31 cellular contexts compared by ENCODE assay signal in genomic region chr11:118643142-118643994, GRCh38. TPM values are rescaled to one million over a fixed set of nuclear protein-coding genes. Genes with fewer than 3 reads are reported as not detected.
DNase-seq lines count a peak whose midpoint lies in the region; ATAC-seq and TF ChIP-seq lines count a peak whose summit lies in the region.
"Had no signal": no experiment of that assay in that cellular context is flagged by ENCODE, and none has a peak within 500 bp of the region (broad histone marks: within the 10 kb centered on the region; RNA-seq: fewer than 3 reads in every experiment).

No MANE protein-coding gene starts in this region.

- peaks cover 0 to 15% of the 10 kb centered on the region in 2 donors for H3K36me3 ChIP-seq in gastrocnemius medialis

- TF ChIP-seq CTCF in RWPE1 (conservative IDR thresholded peaks at IDR 0.05; ENCODE audit: low read depth) (no peak), dorsolateral prefrontal cortex (IDR thresholded peaks at IDR 0.05 in 54 of 56, conservative IDR thresholded peaks at IDR 0.05 in 2 of 56; ENCODE audit: low read depth in 1 of 56, partially characterized antibody in 56 of 56) (no peak), gastrocnemius medialis (IDR thresholded peaks at IDR 0.05 in 4 of 5, conservative IDR thresholded peaks at IDR 0.05 in 1 of 5) (no peak)

- TF ChIP-seq POLR2A in gastrocnemius medialis (IDR thresholded peaks at IDR 0.05): peak; percentile 13 to 28

- no peaks in the 10 kb centered on the region for H3K27me3 Mint-ChIP-seq in activated T-cell treated with anti-CD3 and anti-CD28 coated beads, Interleukin-2, amount 50 U/mL, for 72 hours (ENCODE audit: low read depth)
- H3K27me3 Mint-ChIP-seq: activated CD4-positive, alpha-beta T cell treated with anti-CD3 and anti-CD28 coated beads for 36 hours; activated CD8-positive, alpha-beta T cell treated with anti-CD3 and anti-CD28 coated beads for 36 hours; activated T-helper 17 cell treated with anti-CD3 and anti-CD28 coated beads, Interleukin-2, amount 50 U/mL, for 72 hours; naive thymus-derived CD8-positive, alpha-beta T cell had no signal

- H3K9me3 Mint-ChIP-seq in activated T-cell treated with anti-CD3 and anti-CD28 coated beads, Interleukin-2, amount 50 U/mL, for 72 hours: no peaks in the 10 kb centered on the region
- H3K9me3 Mint-ChIP-seq: activated CD8-positive, alpha-beta T cell treated with anti-CD3 and anti-CD28 coated beads for 36 hours; activated naive CD4-positive, alpha-beta T cell treated with anti-CD3 and anti-CD28 coated beads, Interleukin-2, amount 10 ng/mL, durations not matched to agents 7 days and 5 days; activated T-helper 17 cell treated with anti-CD3 and anti-CD28 coated beads, Interleukin-2, amount 50 U/mL, for 72 hours; naive thymus-derived CD8-positive, alpha-beta T cell; stimulated activated memory B cell treated with anti-CD40 and anti-IgM and Interleukin-4, amounts not matched to agents 10 μg/mL and 1 μg/mL and 100 μg/mL, for 72 hours had no signal

- H3K27ac ChIP-seq in RWPE1 (peak overlapping the region; percentile 35), dorsolateral prefrontal cortex (peak overlapping the region in 52 of 59 donors; percentile 0 to 79 (median 53)), gastrocnemius medialis (peak overlapping the region; percentile 65 to 89 (median 79))
- H3K27ac ChIP-seq: C4-2B, epithelial cell of prostate, prostate gland, SJSA1, suprapubic skin, upper lobe of right lung, VCaP had no signal

- H3K27me3 ChIP-seq in dorsolateral prefrontal cortex (no peaks in the 10 kb centered on the region), gastrocnemius medialis (no peaks in the 10 kb centered on the region)
- H3K27me3 ChIP-seq: SJSA1, suprapubic skin, upper lobe of right lung had no signal

- DNase-seq in NCI-H1694 (lab: John Stamatoyannopoulos, UW) (peak; percentile 19), RWPE1 (ENCODE audit: low spot score) (no peak), dorsolateral prefrontal cortex (peak in 1 of 10 donors; percentile 72), gastrocnemius medialis (peak; percentile 88 to 90), midbrain (lab: John Stamatoyannopoulos, UW) (no peak), NOMO-1 treated with dmso at 0.1 percent for 144 hours (lab: John Stamatoyannopoulos, UW; ENCODE audit: unreplicated experiment) (no peak)
- no peak for DNase-seq in activated T-cell treated with anti-CD3 and anti-CD28 coated beads, Interleukin-2, amount 50 U/mL, for 72 hours
- DNase-seq: activated CD4-positive, alpha-beta T cell treated with anti-CD3 and anti-CD28 coated beads for 36 hours; activated CD8-positive, alpha-beta T cell treated with anti-CD3 and anti-CD28 coated beads for 36 hours; activated naive CD4-positive, alpha-beta T cell treated with anti-CD3 and anti-CD28 coated beads, Interleukin-2, amount 10 ng/mL, durations not matched to agents 7 days and 5 days; amniotic stem cell; effector memory CD4-positive, alpha-beta T cell; GOT3; naive thymus-derived CD8-positive, alpha-beta T cell; NCI-H1092; NCI-H187; NCI-H526; T1000; upper lobe of right lung had no signal

- H3K4me3 ChIP-seq in dorsolateral prefrontal cortex: no peak overlapping the region
- peak overlapping the region in 1 of 4 donors; percentile 21 for H3K4me3 ChIP-seq in gastrocnemius medialis
- H3K4me3 ChIP-seq: coronary artery, prostate gland, SJSA1, skin epidermis, suprapubic skin, upper lobe of right lung had no signal

- POLR2A ChIA-PET in RWPE1 (lab: Yijun Ruan, JAX; ENCODE audit: low non-redundant PET): no interaction called here

- ATAC-seq in gastrocnemius medialis: peak; percentile 91 to 93
- no peak for ATAC-seq in activated T-cell treated with anti-CD3 and anti-CD28 coated beads, Interleukin-2, amount 50 U/mL, for 72 hours (replicated peaks in 1 of 2)
- ATAC-seq: activated CD4-positive, alpha-beta T cell treated with anti-CD3 and anti-CD28 coated beads for 36 hours; activated CD8-positive, alpha-beta T cell treated with anti-CD3 and anti-CD28 coated beads for 36 hours; activated T-helper 17 cell treated with anti-CD3 and anti-CD28 coated beads, Interleukin-2, amount 50 U/mL, for 72 hours; naive thymus-derived CD8-positive, alpha-beta T cell; stimulated activated memory B cell treated with anti-CD40 and anti-IgM and Interleukin-4, amounts not matched to agents 10 μg/mL and 1 μg/mL and 100 μg/mL, for 72 hours; upper lobe of right lung had no signal

- H3K27ac Mint-ChIP-seq in activated T-cell treated with anti-CD3 and anti-CD28 coated beads, Interleukin-2, amount 50 U/mL, for 72 hours: no peak overlapping the region
- H3K27ac Mint-ChIP-seq: activated CD4-positive, alpha-beta T cell treated with anti-CD3 and anti-CD28 coated beads for 36 hours; activated CD8-positive, alpha-beta T cell treated with anti-CD3 and anti-CD28 coated beads for 36 hours; activated naive CD4-positive, alpha-beta T cell treated with anti-CD3 and anti-CD28 coated beads, Interleukin-2, amount 10 ng/mL, durations not matched to agents 7 days and 5 days; activated T-helper 17 cell treated with anti-CD3 and anti-CD28 coated beads, Interleukin-2, amount 50 U/mL, for 72 hours; naive thymus-derived CD8-positive, alpha-beta T cell; stimulated activated memory B cell treated with anti-CD40 and anti-IgM and Interleukin-4, amounts not matched to agents 10 μg/mL and 1 μg/mL and 100 μg/mL, for 72 hours had no signal

- in situ Hi-C loops in gastrocnemius medialis (cut with MboI; ENCODE audit: low sequenced_read_pairs in 4 of 4): no loop called here

- H3K4me1 ChIP-seq in gastrocnemius medialis: peaks cover 25 to 34% of the 10 kb centered on the region in 2 donors
- H3K4me1 ChIP-seq: SJSA1, upper lobe of right lung had no signal

- H3K9me3 ChIP-seq in gastrocnemius medialis: no peaks in the 10 kb centered on the region
- H3K9me3 ChIP-seq: prostate gland, SJSA1, suprapubic skin, upper lobe of right lung had no signal

- CTCF ChIA-PET in RWPE1 (lab: Yijun Ruan, JAX): interaction anchor here (0.7 to 1.9 kb wide), 2 partner anchors 37 to 513 kb away, joined by 3 to 8 read pairs; no protein-coding TSS in a partner anchor

- H3K4me3 Mint-ChIP-seq in activated T-cell treated with anti-CD3 and anti-CD28 coated beads, Interleukin-2, amount 50 U/mL, for 72 hours: no peak overlapping the region
- H3K4me3 Mint-ChIP-seq: activated CD4-positive, alpha-beta T cell treated with anti-CD3 and anti-CD28 coated beads for 36 hours; activated CD8-positive, alpha-beta T cell treated with anti-CD3 and anti-CD28 coated beads for 36 hours; activated naive CD4-positive, alpha-beta T cell treated with anti-CD3 and anti-CD28 coated beads, Interleukin-2, amount 10 ng/mL, durations not matched to agents 7 days and 5 days; activated T-helper 17 cell treated with anti-CD3 and anti-CD28 coated beads, Interleukin-2, amount 50 U/mL, for 72 hours; naive thymus-derived CD8-positive, alpha-beta T cell; stimulated activated memory B cell treated with anti-CD40 and anti-IgM and Interleukin-4, amounts not matched to agents 10 μg/mL and 1 μg/mL and 100 μg/mL, for 72 hours had no signal

- intact Hi-C loops in dorsolateral prefrontal cortex (cut with DNase I): no loop called here
- intact Hi-C loops in gastrocnemius medialis (cut with DNase I; ENCODE audit: low total_unique reads): no loop called here

- H3K36me3 Mint-ChIP-seq in activated T-cell treated with anti-CD3 and anti-CD28 coated beads, Interleukin-2, amount 50 U/mL, for 72 hours (ENCODE audit: insufficient read depth in 2 of 2): no peaks in the 10 kb centered on the region
- H3K36me3 Mint-ChIP-seq: activated naive CD4-positive, alpha-beta T cell treated with anti-CD3 and anti-CD28 coated beads, Interleukin-2, amount 10 ng/mL, durations not matched to agents 7 days and 5 days; naive thymus-derived CD8-positive, alpha-beta T cell; stimulated activated memory B cell treated with anti-CD40 and anti-IgM and Interleukin-4, amounts not matched to agents 10 μg/mL and 1 μg/mL and 100 μg/mL, for 72 hours had no signal

- peaks cover 5% of the 10 kb centered on the region for H3K4me1 Mint-ChIP-seq in activated T-cell treated with anti-CD3 and anti-CD28 coated beads, Interleukin-2, amount 50 U/mL, for 72 hours (ENCODE audit: low read depth)
- H3K4me1 Mint-ChIP-seq: activated CD4-positive, alpha-beta T cell treated with anti-CD3 and anti-CD28 coated beads for 36 hours; activated naive CD4-positive, alpha-beta T cell treated with anti-CD3 and anti-CD28 coated beads, Interleukin-2, amount 10 ng/mL, durations not matched to agents 7 days and 5 days; activated T-helper 17 cell treated with anti-CD3 and anti-CD28 coated beads, Interleukin-2, amount 50 U/mL, for 72 hours; stimulated activated memory B cell treated with anti-CD40 and anti-IgM and Interleukin-4, amounts not matched to agents 10 μg/mL and 1 μg/mL and 100 μg/mL, for 72 hours had no signal

RNA-seq across cellular contexts. Expression of gene PHLDB1, which starts 36.0 kb away (rescaled TPM):
- total RNA-seq in dorsolateral prefrontal cortex (100 to 1,000 TPM in 117 of 120 experiments, 10 to 100 TPM in 3; 68.2 to 983 (median 256) TPM), gastrocnemius medialis (10 to 100 TPM; 16.5 to 35.7 (median 22.7) TPM)
- total RNA-seq in activated T-cell treated with anti-CD3 and anti-CD28 coated beads, Interleukin-2, amount 50 U/mL, for 72 hours: 1 to 10 TPM; 3.6 to 3.8 TPM

RNA-seq across cellular contexts. Expression of gene TREH, which starts 36.1 kb away (rescaled TPM):
- not detected for total RNA-seq in dorsolateral prefrontal cortex
- total RNA-seq in gastrocnemius medialis: not detected
- not detected for total RNA-seq in activated T-cell treated with anti-CD3 and anti-CD28 coated beads, Interleukin-2, amount 50 U/mL, for 72 hours
- total RNA-seq: activated CD4-positive, alpha-beta T cell treated with anti-CD3 and anti-CD28 coated beads for 36 hours; activated CD8-positive, alpha-beta T cell treated with anti-CD3 and anti-CD28 coated beads for 36 hours; activated T-helper 17 cell treated with anti-CD3 and anti-CD28 coated beads, Interleukin-2, amount 50 U/mL, for 72 hours; glomerular endothelial cell; lower leg skin; naive thymus-derived CD8-positive, alpha-beta T cell; SJSA1; suprapubic skin had no signal

Comparison
In these comparisons a context has a peak if more than half of its experiments do, and no peak if none do; other contexts are left out.
1. DNase-seq: peak in NCI-H1694 (single experiment) and gastrocnemius medialis (2 of 2); none in RWPE1 (single experiment), midbrain (single experiment), NOMO-1 treated with dmso at 0.1 percent for 144 hours (single experiment) and activated T-cell treated with anti-CD3 and anti-CD28 coated beads, Interleukin-2, amount 50 U/mL, for 72 hours (0 of 2).
2. ATAC-seq: peak in gastrocnemius medialis (2 of 2); none in activated T-cell treated with anti-CD3 and anti-CD28 coated beads, Interleukin-2, amount 50 U/mL, for 72 hours (0 of 2).
3. Peak in every context shown above with its lines, with median percentiles within 50 percentile points of each other: H3K27ac ChIP-seq.